In genomic region chr11:131957891-131958290, GRCh38 we compare ENCODE assay signal across 18 cellular contexts.
"Had no signal": no experiment of that assay in that cellular context is flagged by ENCODE, and none has a peak within 500 bp of the region (broad histone marks: within the 10 kb centered on the region; RNA-seq: fewer than 3 reads in every experiment).

No MANE protein-coding gene starts in this region.

- H3K27me3 ChIP-seq: esophagus muscularis mucosa, gastroesophageal sphincter, transverse colon had no signal

- H3K4me1 ChIP-seq: gastroesophageal sphincter, transverse colon had no signal

- DNase-seq: effector memory CD8-positive, alpha-beta T cell; glutamatergic neuron; islet precursor cell; mammary epithelial cell; mucosa of descending colon; naive thymus-derived CD8-positive, alpha-beta T cell; posterior cingulate gyrus; stimulated activated CD4-positive, alpha-beta T cell treated with anti-CD3 and anti-CD28 coated beads, Interleukin-2, amount 100 ng/mL, for 24 hours; stimulated activated CD4-positive, alpha-beta T cell treated with anti-CD3 and anti-CD28 coated beads, Interleukin-4, amount 100 ng/mL, for 4 hours; stimulated activated naive B cell treated with anti-CD40 and anti-IgM and Interleukin-4, amounts not matched to agents 10 μg/mL and 1 μg/mL and 100 μg/mL, for 72 hours; stimulated activated naive CD8-positive, alpha-beta T cell treated with anti-CD3 and anti-CD28 coated beads, Interleukin-15, amount 100 ng/mL, for 72 hours; transverse colon had no signal

- H3K9me3 ChIP-seq: esophagus muscularis mucosa, gastroesophageal sphincter, mucosa of descending colon, thoracic aorta, transverse colon had no signal

- ATAC-seq: effector memory CD8-positive, alpha-beta T cell; gastroesophageal sphincter; left lobe of liver; mucosa of descending colon; naive thymus-derived CD8-positive, alpha-beta T cell; sciatic nerve; stimulated activated naive B cell treated with anti-CD40 and anti-IgM and Interleukin-4, amounts not matched to agents 10 μg/mL and 1 μg/mL and 100 μg/mL, for 72 hours; stimulated activated naive CD8-positive, alpha-beta T cell treated with anti-CD3 and anti-CD28 coated beads, Interleukin-15, amount 100 ng/mL, for 72 hours had no signal

- H3K36me3 ChIP-seq: esophagus muscularis mucosa, gastroesophageal sphincter, thoracic aorta, transverse colon had no signal

- H3K27ac ChIP-seq: epithelial cell of prostate, esophagus muscularis mucosa, gastroesophageal sphincter, thoracic aorta, transverse colon had no signal

- H3K4me3 ChIP-seq: esophagus muscularis mucosa, gastroesophageal sphincter, mucosa of descending colon, thoracic aorta, transverse colon had no signal
